27 cellular contexts compared by ENCODE assay signal in genomic region chr12:11896530-11896929, GRCh38.
A peak's percentile ranks its signal among the peaks of the same experiment; 100 is the strongest.
DNase-seq lines count a peak whose midpoint lies in the region; ATAC-seq lines count a peak whose summit lies in the region.
"Had no signal": no experiment of that assay in that cellular context is flagged by ENCODE, and none has a peak within 500 bp of the region (broad histone marks: within the 10 kb centered on the region; RNA-seq: fewer than 3 reads in every experiment).

No MANE protein-coding gene starts in this region.

- peak; percentile 13 for ATAC-seq in activated CD4-positive, alpha-beta T cell treated with anti-CD3 and anti-CD28 coated beads for 36 hours
- ATAC-seq in GM19324 (IDR thresholded peaks at IDR 0.05; ENCODE audit: low FRiP score, unreplicated experiment) = no peak
- ATAC-seq in right cardiac atrium = no peak
- ATAC-seq: CD8-positive, alpha-beta T cell; gastroesophageal sphincter; HCT116; naive thymus-derived CD8-positive, alpha-beta T cell; Panc1 had no signal

- H4K5ac ChIP-seq in mesendoderm (ENCODE audit: low read length) = no peak overlapping the region

- DNase-seq in activated CD4-positive, alpha-beta T cell treated with anti-CD3 and anti-CD28 coated beads for 36 hours = no peak
- no peak for DNase-seq in activated CD4-positive, alpha-beta T cell treated with anti-CD3 and anti-CD28 coated beads, Interleukin-2, amount 50 U/mL, for 48 hours
- DNase-seq in NCI-H1092 treated with DMSO at 0.1 percent for 48 hours (lab: John Stamatoyannopoulos, UW) = peak; percentile 44
- peak; percentile 88 for DNase-seq in NCI-H82 (lab: John Stamatoyannopoulos, UW)
- DNase-seq in mesendoderm = no peak
- DNase-seq in stimulated activated CD4-positive, alpha-beta T cell treated with anti-CD3 and anti-CD28 coated beads, Interleukin-4, amount 100 ng/mL, for 4 hours = no peak
- no peak for DNase-seq in right cardiac atrium
- DNase-seq: activated CD4-positive, alpha-beta T cell treated with anti-CD3 and anti-CD28 coated beads for 1 hour; activated gamma-delta T cell; activated naive CD8-positive, alpha-beta T cell treated with anti-CD3 and anti-CD28 coated beads, Interleukin-2, amount 10 ng/mL, durations not matched to agents 7 days and 5 days; activated T-cell treated with anti-CD3 and anti-CD28 coated beads for 4 hours; CD8-positive, alpha-beta T cell; Karpas-422; lower lobe of right lung; naive thymus-derived CD8-positive, alpha-beta T cell; NCI-H1930; NCI-H345; nucleus accumbens; SHP77; stimulated activated CD4-positive, alpha-beta T cell treated with anti-CD3 and anti-CD28 coated beads, Interleukin-15, amount 100 ng/mL, for 24 hours; trophoblast cell had no signal

- no peak overlapping the region for H3K27ac ChIP-seq in mesendoderm (ENCODE audit: low read depth, low read length)
- H3K27ac ChIP-seq in right cardiac atrium (ENCODE audit: low read length) = no peak overlapping the region
- H3K27ac ChIP-seq: ascending aorta, gastroesophageal sphincter, lower lobe of right lung had no signal

- H3K9me3 ChIP-seq in right cardiac atrium (ENCODE audit: control insufficient read depth, low read length) = no peaks in the 10 kb centered on the region
- H3K9me3 ChIP-seq: ascending aorta, gastroesophageal sphincter, lower lobe of right lung had no signal

- H3K4me3 ChIP-seq in mesendoderm (ENCODE audit: low read length) (no peak overlapping the region), right cardiac atrium (ENCODE audit: low read length) (no peak overlapping the region)
- H3K4me3 ChIP-seq: ascending aorta, gastroesophageal sphincter, lower lobe of right lung had no signal

- no peak overlapping the region for H2BK120ac ChIP-seq in mesendoderm (ENCODE audit: low read depth, low read length)

- H3K36me3 Mint-ChIP-seq in activated CD4-positive, alpha-beta T cell treated with anti-CD3 and anti-CD28 coated beads for 36 hours (ENCODE audit: low read depth) = peaks cover 20% of the 10 kb centered on the region

- no CpG with 5 or more reads among the region's 2 CpGs for WGBS in mesendoderm (ENCODE audit: extremely low coverage, insufficient coverage, low lambda C conversion rate)
- WGBS in right cardiac atrium = 83% methylated on average over 2 of the region's 2 CpGs

- H3K4me2 ChIP-seq in mesendoderm (ENCODE audit: low read length) = no peak overlapping the region

- H3K27ac Mint-ChIP-seq in activated CD4-positive, alpha-beta T cell treated with anti-CD3 and anti-CD28 coated beads for 36 hours = no peak overlapping the region
- H3K27ac Mint-ChIP-seq: activated naive CD8-positive, alpha-beta T cell treated with anti-CD3 and anti-CD28 coated beads, Interleukin-2, amount 10 ng/mL, durations not matched to agents 7 days and 5 days; CD8-positive, alpha-beta T cell; stimulated activated memory B cell treated with anti-CD40 and anti-IgM and Interleukin-4, amounts not matched to agents 10 μg/mL and 1 μg/mL and 100 μg/mL, for 72 hours had no signal

- H3K27me3 Mint-ChIP-seq in activated CD4-positive, alpha-beta T cell treated with anti-CD3 and anti-CD28 coated beads for 36 hours = no peaks in the 10 kb centered on the region
- H3K27me3 Mint-ChIP-seq: stimulated activated memory B cell treated with anti-CD40 and anti-IgM and Interleukin-4, amounts not matched to agents 10 μg/mL and 1 μg/mL and 100 μg/mL, for 72 hours had no signal

- peak overlapping the region; percentile 44 for H3K18ac ChIP-seq in mesendoderm (ENCODE audit: low read length)

- no peaks in the 10 kb centered on the region for H3K79me2 ChIP-seq in mesendoderm (ENCODE audit: control insufficient read depth, insufficient read depth, low read length)

- no peak overlapping the region for H3K4me3 Mint-ChIP-seq in activated CD4-positive, alpha-beta T cell treated with anti-CD3 and anti-CD28 coated beads for 36 hours
- H3K4me3 Mint-ChIP-seq: activated naive CD8-positive, alpha-beta T cell treated with anti-CD3 and anti-CD28 coated beads, Interleukin-2, amount 10 ng/mL, durations not matched to agents 7 days and 5 days; CD8-positive, alpha-beta T cell; naive thymus-derived CD8-positive, alpha-beta T cell; stimulated activated memory B cell treated with anti-CD40 and anti-IgM and Interleukin-4, amounts not matched to agents 10 μg/mL and 1 μg/mL and 100 μg/mL, for 72 hours had no signal

- H2BK5ac ChIP-seq in mesendoderm (ENCODE audit: low read length) = no peak overlapping the region

- H3K36me3 ChIP-seq in mesendoderm (ENCODE audit: control insufficient read depth, insufficient read depth, low read length) = no peaks in the 10 kb centered on the region

- no peak overlapping the region for H3K9ac ChIP-seq in mesendoderm (ENCODE audit: low read length)

- peaks cover 30% of the 10 kb centered on the region for H3K4me1 Mint-ChIP-seq in activated CD4-positive, alpha-beta T cell treated with anti-CD3 and anti-CD28 coated beads for 36 hours

- POLR2A ChIA-PET in activated CD4-positive, alpha-beta T cell treated with anti-CD3 and anti-CD28 coated beads for 36 hours (lab: Charles Lee) = no interaction called here

- no peak overlapping the region for H2BK15ac ChIP-seq in mesendoderm (replicated peaks; ENCODE audit: low read depth)

- no peak overlapping the region for H4K8ac ChIP-seq in mesendoderm (ENCODE audit: low read depth, low read length)

- no peaks in the 10 kb centered on the region for H3K79me1 ChIP-seq in mesendoderm (ENCODE audit: low read length)

- CTCF ChIA-PET in activated CD4-positive, alpha-beta T cell treated with anti-CD3 and anti-CD28 coated beads for 36 hours (lab: Charles Lee) = interaction anchor here (0.7 to 2.1 kb wide), 2 partner anchors 137 to 209 kb away, joined by 3 to 6 read pairs; no protein-coding TSS in a partner anchor

- H3K4ac ChIP-seq in mesendoderm (ENCODE audit: low read depth, low read length) = no peak overlapping the region

- H3K23ac ChIP-seq in mesendoderm (ENCODE audit: low read length) = no peak overlapping the region

- no peak overlapping the region for H2AK5ac ChIP-seq in mesendoderm (ENCODE audit: low read length)

- no peaks in the 10 kb centered on the region for H3K27me3 ChIP-seq in mesendoderm (ENCODE audit: insufficient read depth, low read length, poor library complexity)
- no peaks in the 10 kb centered on the region for H3K27me3 ChIP-seq in right cardiac atrium (ENCODE audit: control insufficient read depth, insufficient read depth)
- H3K27me3 ChIP-seq: ascending aorta, gastroesophageal sphincter had no signal

- H3K9me3 Mint-ChIP-seq in activated CD4-positive, alpha-beta T cell treated with anti-CD3 and anti-CD28 coated beads for 36 hours (ENCODE audit: low read depth) = no peaks in the 10 kb centered on the region
- H3K9me3 Mint-ChIP-seq: activated naive CD8-positive, alpha-beta T cell treated with anti-CD3 and anti-CD28 coated beads, Interleukin-2, amount 10 ng/mL, durations not matched to agents 7 days and 5 days; CD8-positive, alpha-beta T cell; stimulated activated memory B cell treated with anti-CD40 and anti-IgM and Interleukin-4, amounts not matched to agents 10 μg/mL and 1 μg/mL and 100 μg/mL, for 72 hours had no signal

- H3K4me1 ChIP-seq in mesendoderm (ENCODE audit: control insufficient read depth, low read depth, low read length) (no peaks in the 10 kb centered on the region), right cardiac atrium (ENCODE audit: control insufficient read depth, insufficient read depth, low read length) (no peaks in the 10 kb centered on the region)

- H3K56ac ChIP-seq in mesendoderm (ENCODE audit: low read length) = no peak overlapping the region

- intact Hi-C loops in activated CD4-positive, alpha-beta T cell treated with anti-CD3 and anti-CD28 coated beads for 36 hours (cut with DNase I, micrococcal nuclease) = no loop called here
- intact Hi-C loops in right cardiac atrium (cut with DNase I) = loop anchor here in 2 of 4 donors (10.0 kb wide), 2 partner anchors 118 to 708 kb away; no protein-coding TSS in a partner anchor

Comparison
In these comparisons a context has a peak if more than half of its experiments do, and no peak if none do; other contexts are left out.
1. DNase-seq: peak in NCI-H1092 treated with DMSO at 0.1 percent for 48 hours (single experiment) and NCI-H82 (single experiment); none in activated CD4-positive, alpha-beta T cell treated with anti-CD3 and anti-CD28 coated beads for 36 hours (single experiment), activated CD4-positive, alpha-beta T cell treated with anti-CD3 and anti-CD28 coated beads, Interleukin-2, amount 50 U/mL, for 48 hours (0 of 2), mesendoderm (single experiment), stimulated activated CD4-positive, alpha-beta T cell treated with anti-CD3 and anti-CD28 coated beads, Interleukin-4, amount 100 ng/mL, for 4 hours (0 of 2) and right cardiac atrium (0 of 3).